ENCODE assay signal across 14 cellular contexts in the genomic region with DNA sequence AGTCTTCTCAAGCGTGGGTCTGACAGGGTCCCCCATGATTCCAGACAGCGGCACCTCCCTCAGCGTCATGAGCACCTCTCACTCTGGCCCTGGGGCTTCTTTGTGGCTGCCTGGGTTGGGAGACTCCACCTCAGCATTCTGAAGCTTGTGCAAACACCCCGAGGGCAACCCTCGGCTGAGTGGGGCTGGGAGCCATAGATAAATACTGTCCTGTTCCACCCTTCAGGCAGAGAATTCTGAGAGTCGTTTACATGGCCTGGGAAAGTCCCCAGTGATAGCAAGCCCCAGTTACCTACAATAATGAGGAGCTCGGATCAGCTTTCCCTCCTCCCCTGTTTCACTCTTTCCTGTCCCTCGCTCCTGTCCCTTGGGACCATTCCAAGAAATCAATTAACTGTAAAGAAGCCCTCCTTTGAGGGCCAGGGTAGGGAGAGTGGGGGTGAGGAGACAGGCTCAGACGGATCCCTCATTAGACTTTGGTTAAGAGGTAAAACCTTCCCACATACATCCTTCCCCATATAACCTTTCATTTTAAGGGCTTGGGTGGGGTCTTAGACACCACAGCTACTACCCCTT. TPM values are rescaled to one million over a fixed set of nuclear protein-coding genes. Genes with fewer than 3 reads are reported as not detected.
DNase-seq lines count a peak whose midpoint lies in the region; ATAC-seq and TF ChIP-seq lines count a peak whose summit lies in the region.
"Had no signal": no experiment of that assay in that cellular context is flagged by ENCODE, and none has a peak within 500 bp of the region (broad histone marks: within the 10 kb centered on the region; RNA-seq: fewer than 3 reads in every experiment).

No MANE protein-coding gene starts in this region.

- H3K27ac Mint-ChIP-seq in endothelial cell (ENCODE audit: unreplicated experiment): no peak overlapping the region

- peaks cover 22% of the 10 kb centered on the region for H3K4me1 Mint-ChIP-seq in endothelial cell (ENCODE audit: unreplicated experiment)
- H3K4me1 Mint-ChIP-seq: IgD-negative memory B cell had no signal

- WGBS in thymus: 90% methylated on average over 9 of the region's 9 CpGs

- no peaks in the 10 kb centered on the region for H3K36me3 ChIP-seq in thymus (ENCODE audit: control insufficient read depth, insufficient read depth)
- H3K36me3 ChIP-seq: gastroesophageal sphincter, transverse colon had no signal

- ATAC-seq in GM19035 (IDR thresholded peaks at IDR 0.05; ENCODE audit: unreplicated experiment): no peak

- no peaks in the 10 kb centered on the region for H3K4me1 ChIP-seq in thymus (ENCODE audit: control insufficient read depth, insufficient read depth, low read length)
- H3K4me1 ChIP-seq: gastroesophageal sphincter, transverse colon had no signal

- no peak overlapping the region for H3K4me3 ChIP-seq in thymus (ENCODE audit: low read length)
- no peak overlapping the region for H3K4me3 ChIP-seq in coronary artery
- H3K4me3 ChIP-seq: gastroesophageal sphincter, transverse colon had no signal

- H3K4me3 Mint-ChIP-seq in endothelial cell (ENCODE audit: unreplicated experiment): peak overlapping the region; percentile 72
- H3K4me3 Mint-ChIP-seq: IgD-negative memory B cell had no signal

- no peaks in the 10 kb centered on the region for H3K36me3 Mint-ChIP-seq in endothelial cell (ENCODE audit: low read depth, unreplicated experiment)

- H3K9me3 Mint-ChIP-seq in endothelial cell (ENCODE audit: unreplicated experiment): no peaks in the 10 kb centered on the region
- H3K9me3 Mint-ChIP-seq: IgD-negative memory B cell had no signal

- peak overlapping the region; percentile 18 for H3K27ac ChIP-seq in thymus (ENCODE audit: low read depth)
- no peak overlapping the region for H3K27ac ChIP-seq in coronary artery
- H3K27ac ChIP-seq: gastroesophageal sphincter, transverse colon had no signal

- no peaks in the 10 kb centered on the region for H3K9me3 ChIP-seq in thymus (ENCODE audit: control insufficient read depth)
- H3K9me3 ChIP-seq: gastroesophageal sphincter, transverse colon had no signal

- H3K27me3 ChIP-seq in thymus (ENCODE audit: control insufficient read depth, insufficient read depth): no peaks in the 10 kb centered on the region
- H3K27me3 ChIP-seq: gastroesophageal sphincter, transverse colon had no signal

- no peaks in the 10 kb centered on the region for H3K27me3 Mint-ChIP-seq in endothelial cell (ENCODE audit: unreplicated experiment)

- TF ChIP-seq CTCF in endothelial cell (IDR thresholded peaks at IDR 0.05; ENCODE audit: unreplicated experiment) (no peak), coronary artery (IDR thresholded peaks at IDR 0.05) (no peak)

- peak; percentile 31 for DNase-seq in NCI-H345 (lab: John Stamatoyannopoulos, UW)
- DNase-seq in NCI-H345 treated with DMSO at 0.1 percent for 48 hours (lab: John Stamatoyannopoulos, UW; ENCODE audit: unreplicated experiment): no peak
- DNase-seq in NCI-H226: peak; percentile 38
- DNase-seq in endothelial cell (ENCODE audit: low spot score): no peak
- DNase-seq in coronary artery (ENCODE audit: low spot score): no peak
- no peak for DNase-seq in stimulated activated CD4-positive, alpha-beta T cell treated with anti-CD3 and anti-CD28 coated beads, Interleukin-2, amount 100 ng/mL, for 24 hours
- DNase-seq: activated gamma-delta T cell treated with Interleukin-2 at 50 U/mL for 16 hours; NCI-H446 treated with DMSO at 0.1 percent for 48 hours; stimulated activated CD4-positive, alpha-beta T cell treated with anti-CD3 and anti-CD28 coated beads, Interleukin-1b, Interleukin-23, amount 100 ng/mL, for 48 hours; transverse colon had no signal

RNA-seq across cellular contexts. Expression of a gene that starts 31.6 kb away (rescaled TPM):
- 265 TPM for total RNA-seq in endothelial cell (ENCODE audit: unreplicated experiment)
- 117 TPM for polyA plus RNA-seq in thymus

Comparison
In these comparisons a context has a peak if more than half of its experiments do, and no peak if none do; other contexts are left out.
1. DNase-seq: peak in NCI-H345 (single experiment) and NCI-H226 (single experiment); none in NCI-H345 treated with DMSO at 0.1 percent for 48 hours (single experiment), endothelial cell (single experiment), coronary artery (single experiment) and stimulated activated CD4-positive, alpha-beta T cell treated with anti-CD3 and anti-CD28 coated beads, Interleukin-2, amount 100 ng/mL, for 24 hours (0 of 2).